22 cellular contexts compared by ENCODE assay signal in the genomic region with DNA sequence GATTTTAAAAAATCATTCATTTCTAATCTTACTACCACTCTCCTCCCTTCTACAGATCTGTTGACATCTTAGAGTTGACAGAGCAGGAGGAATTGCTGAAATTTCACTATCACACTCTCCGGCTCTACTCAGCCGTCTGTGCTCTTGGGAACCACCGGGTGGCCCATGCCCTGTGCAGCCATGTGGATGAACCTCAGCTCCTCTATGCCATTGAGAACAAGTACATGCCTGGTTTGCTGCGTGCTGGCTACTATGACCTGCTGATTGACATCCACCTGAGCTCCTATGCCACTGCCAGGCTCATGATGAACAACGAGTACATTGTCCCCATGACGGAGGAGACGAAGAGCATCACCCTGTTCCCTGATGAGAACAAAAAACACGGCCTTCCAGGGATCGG.
"Had no signal": no experiment of that assay in that cellular context is flagged by ENCODE, and none has a peak within 500 bp of the region (broad histone marks: within the 10 kb centered on the region; RNA-seq: fewer than 3 reads in every experiment).

No MANE protein-coding gene starts in this region.

- H3K36me3 ChIP-seq: esophagus squamous epithelium, prostate gland, spleen, upper lobe of left lung, uterus had no signal

- H3K4me3 ChIP-seq: esophagus squamous epithelium, gastroesophageal sphincter, prostate gland, spleen, tibial artery, upper lobe of left lung, uterus had no signal

- H3K79me2 ChIP-seq: parathyroid adenoma had no signal

- H3K27me3 ChIP-seq: esophagus squamous epithelium, gastroesophageal sphincter, spleen, tibial artery, upper lobe of left lung, uterus had no signal

- H2AFZ ChIP-seq: parathyroid adenoma had no signal

- H3K4me1 ChIP-seq: esophagus squamous epithelium, gastroesophageal sphincter, parathyroid adenoma, prostate gland, spleen, tibial artery, upper lobe of left lung, uterus had no signal

- ATAC-seq: effector memory CD8-positive, alpha-beta T cell; gastroesophageal sphincter; sciatic nerve; stimulated activated memory B cell treated with anti-CD40 and anti-IgM and Interleukin-4, amounts not matched to agents 10 μg/mL and 1 μg/mL and 100 μg/mL, for 72 hours had no signal

- H3K27me3 Mint-ChIP-seq: naive B cell; stimulated activated memory B cell treated with anti-CD40 and anti-IgM and Interleukin-4, amounts not matched to agents 10 μg/mL and 1 μg/mL and 100 μg/mL, for 72 hours; stimulated activated naive CD8-positive, alpha-beta T cell treated with anti-CD3 and anti-CD28 coated beads, Interleukin-15, Interleukin-2, amounts not matched to agents 100 ng/mL and 50 ng/mL, for 24 hours had no signal

- H3K27ac ChIP-seq: esophagus squamous epithelium, gastroesophageal sphincter, parathyroid adenoma, prostate gland, spleen, tibial artery, upper lobe of left lung, uterus had no signal

- DNase-seq: effector memory CD8-positive, alpha-beta T cell; esophagus squamous epithelium; foreskin fibroblast; glutamatergic neuron; hippocampal formation; immature natural killer cell; mesendoderm; naive B cell; spleen; stimulated activated CD4-positive, alpha-beta T cell treated with anti-CD3 and anti-CD28 coated beads, Interleukin-15, amount 100 ng/mL, for 24 hours; stimulated activated CD4-positive, alpha-beta T cell treated with anti-CD3 and anti-CD28 coated beads, Interleukin-1b, Interleukin-23, amount 100 ng/mL, for 48 hours; stimulated activated CD4-positive, alpha-beta T cell treated with anti-CD3 and anti-CD28 coated beads, Interleukin-4, amount 100 ng/mL, for 24 hours; tibial artery; upper lobe of left lung; uterus had no signal

- H3K4me1 Mint-ChIP-seq: immature natural killer cell; naive B cell; nephron; stimulated activated memory B cell treated with anti-CD40 and anti-IgM and Interleukin-4, amounts not matched to agents 10 μg/mL and 1 μg/mL and 100 μg/mL, for 72 hours had no signal

- H3K36me3 Mint-ChIP-seq: immature natural killer cell; naive B cell; stimulated activated memory B cell treated with anti-CD40 and anti-IgM and Interleukin-4, amounts not matched to agents 10 μg/mL and 1 μg/mL and 100 μg/mL, for 72 hours had no signal

- H3K9me3 ChIP-seq: prostate gland, tibial artery, uterus had no signal

- H3K4me3 Mint-ChIP-seq: effector memory CD8-positive, alpha-beta T cell; immature natural killer cell; naive B cell; nephron; stimulated activated memory B cell treated with anti-CD40 and anti-IgM and Interleukin-4, amounts not matched to agents 10 μg/mL and 1 μg/mL and 100 μg/mL, for 72 hours; stimulated activated naive CD8-positive, alpha-beta T cell treated with anti-CD3 and anti-CD28 coated beads, Interleukin-15, Interleukin-2, amounts not matched to agents 100 ng/mL and 50 ng/mL, for 24 hours had no signal

- H3K9ac ChIP-seq: parathyroid adenoma had no signal

- H3K27ac Mint-ChIP-seq: effector memory CD8-positive, alpha-beta T cell; immature natural killer cell; nephron; stimulated activated memory B cell treated with anti-CD40 and anti-IgM and Interleukin-4, amounts not matched to agents 10 μg/mL and 1 μg/mL and 100 μg/mL, for 72 hours; stimulated activated naive CD8-positive, alpha-beta T cell treated with anti-CD3 and anti-CD28 coated beads, Interleukin-15, Interleukin-2, amounts not matched to agents 100 ng/mL and 50 ng/mL, for 24 hours had no signal
